ENCODE assay signal across 9 cellular contexts in genomic region chr15:43184407-43185160, GRCh38. TPM values are rescaled to one million over a fixed set of nuclear protein-coding genes. Genes with fewer than 3 reads are reported as not detected.
DNase-seq lines count a peak whose midpoint lies in the region; ATAC-seq and TF ChIP-seq lines count a peak whose summit lies in the region.
"Had no signal": no experiment of that assay in that cellular context is flagged by ENCODE, and none has a peak within 500 bp of the region (broad histone marks: within the 10 kb centered on the region; RNA-seq: fewer than 3 reads in every experiment).

No MANE protein-coding gene starts in this region.

- ATAC-seq in left lung (no peak), GM21528 (IDR thresholded peaks at IDR 0.05; ENCODE audit: low FRiP score, unreplicated experiment) (no peak)

- peak overlapping the region; percentile 96 for H3K27ac Mint-ChIP-seq in activated CD4-positive, alpha-beta T cell treated with anti-CD3 and anti-CD28 coated beads, Interleukin-2, amount 10 ng/mL, durations not matched to agents 7 days and 5 days

- H3K27me3 Mint-ChIP-seq in activated CD4-positive, alpha-beta T cell treated with anti-CD3 and anti-CD28 coated beads, Interleukin-2, amount 10 ng/mL, durations not matched to agents 7 days and 5 days = no peaks in the 10 kb centered on the region

- peak overlapping the region; percentile 96 to 97 for H3K27ac ChIP-seq in ascending aorta
- peak overlapping the region; percentile 84 to 91 for H3K27ac ChIP-seq in left lung
- peak overlapping the region; percentile 97 for H3K27ac ChIP-seq in thymus (ENCODE audit: low read depth)

- no peak for TF ChIP-seq CTCF in ascending aorta (IDR thresholded peaks at IDR 0.05)
- TF ChIP-seq CTCF in left lung (IDR thresholded peaks at IDR 0.05) = no peak

- H3K4me1 Mint-ChIP-seq in activated CD4-positive, alpha-beta T cell treated with anti-CD3 and anti-CD28 coated beads, Interleukin-2, amount 10 ng/mL, durations not matched to agents 7 days and 5 days = peaks cover 34% of the 10 kb centered on the region

- no peak for DNase-seq in activated CD4-positive, alpha-beta T cell treated with anti-CD3 and anti-CD28 coated beads, Interleukin-2, amount 10 ng/mL, durations not matched to agents 7 days and 5 days
- no peak for DNase-seq in activated CD4-positive, alpha-beta T cell treated with anti-CD3 and anti-CD28 coated beads, Interleukin-2, amount 50 U/mL, for 4 hours
- no peak for DNase-seq in ascending aorta (ENCODE audit: low spot score in 2 of 2)
- no peak for DNase-seq in left lung
- no peak for DNase-seq in HuH-7 (ENCODE audit: low spot score)
- DNase-seq in H4 (ENCODE audit: low spot score) = no peak

- no peaks in the 10 kb centered on the region for H3K9me3 Mint-ChIP-seq in activated CD4-positive, alpha-beta T cell treated with anti-CD3 and anti-CD28 coated beads, Interleukin-2, amount 10 ng/mL, durations not matched to agents 7 days and 5 days

- H3K9me3 ChIP-seq in ascending aorta = no peaks in the 10 kb centered on the region
- no peaks in the 10 kb centered on the region for H3K9me3 ChIP-seq in left lung
- H3K9me3 ChIP-seq in thymus (ENCODE audit: control insufficient read depth) = no peaks in the 10 kb centered on the region

- peaks cover 4 to 24% of the 10 kb centered on the region in 2 donors for H3K36me3 ChIP-seq in ascending aorta
- peaks cover 0 to 41% of the 10 kb centered on the region in 2 donors for H3K36me3 ChIP-seq in left lung
- H3K36me3 ChIP-seq in thymus (ENCODE audit: control insufficient read depth, insufficient read depth) = peaks cover 5% of the 10 kb centered on the region

- intact Hi-C loops in ascending aorta (cut with DNase I) (loop anchor here (5.0 kb wide), 1 partner anchor 77 kb away; the partner anchor contains the start of gene UBR1), left lung (cut with DNase I) (no loop called here)

- peaks cover 27% of the 10 kb centered on the region for H3K36me3 Mint-ChIP-seq in activated CD4-positive, alpha-beta T cell treated with anti-CD3 and anti-CD28 coated beads, Interleukin-2, amount 10 ng/mL, durations not matched to agents 7 days and 5 days (ENCODE audit: low read depth)

- POLR2A ChIA-PET in activated CD4-positive, alpha-beta T cell treated with anti-CD3 and anti-CD28 coated beads, Interleukin-2, amount 10 ng/mL, durations not matched to agents 7 days and 5 days (lab: Charles Lee) = no interaction called here

- H3K27me3 ChIP-seq in ascending aorta (no peaks in the 10 kb centered on the region), left lung (no peaks in the 10 kb centered on the region), thymus (ENCODE audit: control insufficient read depth, insufficient read depth) (no peaks in the 10 kb centered on the region)

- peak overlapping the region; percentile 94 to 95 for H3K4me3 ChIP-seq in ascending aorta
- H3K4me3 ChIP-seq in left lung = peak overlapping the region in 1 of 2 donors; percentile 83
- H3K4me3 ChIP-seq in thymus (ENCODE audit: low read length) = peak overlapping the region; percentile 94

- WGBS in thymus = 89% methylated on average over 10 of the region's 10 CpGs

- H3K4me3 Mint-ChIP-seq in activated CD4-positive, alpha-beta T cell treated with anti-CD3 and anti-CD28 coated beads, Interleukin-2, amount 10 ng/mL, durations not matched to agents 7 days and 5 days = peak overlapping the region; percentile 96

- CTCF ChIA-PET in activated CD4-positive, alpha-beta T cell treated with anti-CD3 and anti-CD28 coated beads, Interleukin-2, amount 10 ng/mL, durations not matched to agents 7 days and 5 days (lab: Charles Lee) = interaction anchor here (0.9 kb wide), 1 partner anchor 16 kb away, joined by 3 read pairs; no protein-coding TSS in a partner anchor

- peaks cover 0 to 13% of the 10 kb centered on the region in 2 donors for H3K4me1 ChIP-seq in ascending aorta
- peaks cover 0 to 33% of the 10 kb centered on the region in 2 donors for H3K4me1 ChIP-seq in left lung
- peaks cover 4% of the 10 kb centered on the region for H3K4me1 ChIP-seq in thymus (ENCODE audit: control insufficient read depth, insufficient read depth, low read length)

RNA-seq across cellular contexts. Expression of gene CCNDBP1, which starts 0.6 kb away (rescaled TPM):
- total RNA-seq in activated CD4-positive, alpha-beta T cell treated with anti-CD3 and anti-CD28 coated beads, Interleukin-2, amount 10 ng/mL, durations not matched to agents 7 days and 5 days = 10 to 100 TPM; 65.8 to 72.5 TPM
- total RNA-seq in ascending aorta (44.9 TPM), left lung (10 to 100 TPM; 53.2 to 56.3 TPM)
- 87.9 TPM for polyA plus RNA-seq in thymus
- total RNA-seq in H4 (2014; rRNA removed; shearing (Covaris generic)) = 57.5 and 70.5 TPM in 2 replicates

RNA-seq across cellular contexts. Expression of gene EPB42, which starts 36.2 kb away (rescaled TPM):
- total RNA-seq in activated CD4-positive, alpha-beta T cell treated with anti-CD3 and anti-CD28 coated beads, Interleukin-2, amount 10 ng/mL, durations not matched to agents 7 days and 5 days = not detected
- total RNA-seq in ascending aorta = not detected
- not detected for total RNA-seq in left lung
- polyA plus RNA-seq in thymus = 0.21 TPM
- 0.04 TPM in 1 of 2 replicates, not detected in the other for total RNA-seq in H4 (2014; rRNA removed; shearing (Covaris generic))
- total RNA-seq: dermis microvascular lymphatic vessel endothelial cell had no signal

RNA-seq across cellular contexts. Expression of gene TMEM62, which starts 51.2 kb away (rescaled TPM):
- 10 to 100 TPM; 15.3 to 18.5 TPM for total RNA-seq in activated CD4-positive, alpha-beta T cell treated with anti-CD3 and anti-CD28 coated beads, Interleukin-2, amount 10 ng/mL, durations not matched to agents 7 days and 5 days
- total RNA-seq in ascending aorta (9.0 TPM), left lung (10 to 100 TPM; 28.0 to 31.0 TPM)
- 17.8 TPM for polyA plus RNA-seq in thymus
- 17.7 and 18.0 TPM in 2 replicates for total RNA-seq in H4 (2014; rRNA removed; shearing (Covaris generic))
